ENCODE assay signal across 10 cellular contexts in the genomic region with DNA sequence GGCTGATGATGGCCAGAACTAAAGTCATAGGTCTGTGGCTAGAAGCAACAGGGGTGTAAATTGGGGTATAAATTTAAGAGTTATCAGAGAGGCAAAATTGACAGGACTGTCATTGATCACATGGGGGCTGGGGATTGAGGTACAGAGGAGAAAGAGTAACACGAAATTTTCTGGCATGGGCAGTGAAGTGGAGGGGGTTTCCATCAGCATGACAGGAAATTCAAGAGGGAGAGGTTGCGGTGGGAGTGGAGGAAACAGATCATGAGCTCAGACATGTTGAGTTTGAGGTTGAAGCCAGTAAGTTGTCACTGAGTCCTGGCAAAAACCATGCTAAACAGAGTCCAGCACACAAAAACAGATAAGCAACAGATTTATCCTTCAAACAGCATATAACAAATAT.
A peak's percentile ranks its signal among the peaks of the same experiment; 100 is the strongest.
DNase-seq lines count a peak whose midpoint lies in the region; ATAC-seq and TF ChIP-seq lines count a peak whose summit lies in the region.
"Had no signal": no experiment of that assay in that cellular context is flagged by ENCODE, and none has a peak within 500 bp of the region (broad histone marks: within the 10 kb centered on the region; RNA-seq: fewer than 3 reads in every experiment).

No MANE protein-coding gene starts in this region.

- ATAC-seq in GM18511 (IDR thresholded peaks at IDR 0.05; ENCODE audit: unreplicated experiment) = peak; percentile 57
- peak; percentile 51 for ATAC-seq in HG02884 (IDR thresholded peaks at IDR 0.05; ENCODE audit: unreplicated experiment)
- ATAC-seq in GM21528 (IDR thresholded peaks at IDR 0.05; ENCODE audit: low FRiP score, unreplicated experiment) = no peak

- peak; percentile 32 for DNase-seq in activated T-cell treated with anti-CD3 and anti-CD28 coated beads, Interleukin-2, amount 50 U/mL, for 24 hours
- DNase-seq in stimulated activated CD4-positive, alpha-beta T cell treated with anti-CD3 and anti-CD28 coated beads, Interleukin-2, amount 100 ng/mL, for 48 hours = peak; percentile 14 to 21
- DNase-seq in chondrocyte (ENCODE audit: low spot score) (no peak), T-helper 9 cell (no peak), medulla oblongata (ENCODE audit: extremely low spot score) (no peak)
- DNase-seq: NCI-H1105, Right ventricle myocardium superior had no signal

- peaks cover 27% of the 10 kb centered on the region for H3K4me1 Mint-ChIP-seq in activated T-cell treated with anti-CD3 and anti-CD28 coated beads, Interleukin-2, amount 50 U/mL, for 24 hours (ENCODE audit: low read depth)
- peaks cover 6% of the 10 kb centered on the region for H3K4me1 Mint-ChIP-seq in chondrocyte (ENCODE audit: low read depth)

- H3K27me3 Mint-ChIP-seq in activated T-cell treated with anti-CD3 and anti-CD28 coated beads, Interleukin-2, amount 50 U/mL, for 24 hours = peaks cover 5% of the 10 kb centered on the region
- H3K27me3 Mint-ChIP-seq in chondrocyte (ENCODE audit: low read depth) = no peaks in the 10 kb centered on the region

- TF ChIP-seq CTCF in chondrocyte (IDR thresholded peaks at IDR 0.05) = no peak

- H3K36me3 Mint-ChIP-seq in activated T-cell treated with anti-CD3 and anti-CD28 coated beads, Interleukin-2, amount 50 U/mL, for 24 hours (ENCODE audit: low read depth) = no peaks in the 10 kb centered on the region
- H3K36me3 Mint-ChIP-seq in chondrocyte (ENCODE audit: low read depth) = no peaks in the 10 kb centered on the region

- peak overlapping the region; percentile 3 for H3K4me3 Mint-ChIP-seq in activated T-cell treated with anti-CD3 and anti-CD28 coated beads, Interleukin-2, amount 50 U/mL, for 24 hours
- H3K4me3 Mint-ChIP-seq in chondrocyte (ENCODE audit: unreplicated experiment) = no peak overlapping the region

- H3K27ac Mint-ChIP-seq in activated T-cell treated with anti-CD3 and anti-CD28 coated beads, Interleukin-2, amount 50 U/mL, for 24 hours = peak overlapping the region; percentile 83
- no peak overlapping the region for H3K27ac Mint-ChIP-seq in chondrocyte (ENCODE audit: unreplicated experiment)

- H3K9me3 Mint-ChIP-seq in activated T-cell treated with anti-CD3 and anti-CD28 coated beads, Interleukin-2, amount 50 U/mL, for 24 hours = no peaks in the 10 kb centered on the region
- no peaks in the 10 kb centered on the region for H3K9me3 Mint-ChIP-seq in chondrocyte (ENCODE audit: low read depth)

Comparison
In these comparisons a context has a peak if more than half of its experiments do, and no peak if none do; other contexts are left out.
1. DNase-seq: peak in activated T-cell treated with anti-CD3 and anti-CD28 coated beads, Interleukin-2, amount 50 U/mL, for 24 hours (single experiment) and stimulated activated CD4-positive, alpha-beta T cell treated with anti-CD3 and anti-CD28 coated beads, Interleukin-2, amount 100 ng/mL, for 48 hours (2 of 2); none in chondrocyte (single experiment), T-helper 9 cell (single experiment) and medulla oblongata (single experiment).